Comparison of ENCODE assay signal across 21 cellular contexts in genomic region chr3:42853056-42853455, GRCh38. TPM values are rescaled to one million over a fixed set of nuclear protein-coding genes. Genes with fewer than 3 reads are reported as not detected.
"Had no signal": no experiment of that assay in that cellular context is flagged by ENCODE, and none has a peak within 500 bp of the region (broad histone marks: within the 10 kb centered on the region; RNA-seq: fewer than 3 reads in every experiment).

No MANE protein-coding gene starts in this region.

- H3K27ac Mint-ChIP-seq: activated CD4-positive, alpha-beta T cell treated with anti-CD3 and anti-CD28 coated beads, Interleukin-2, amount 10 ng/mL, durations not matched to agents 24 days and 14 days; activated CD8-positive, alpha-beta T cell treated with anti-CD3 and anti-CD28 coated beads for 36 hours; activated naive CD4-positive, alpha-beta T cell treated with anti-CD3 and anti-CD28 coated beads, Interleukin-2, amount 50 U/mL, for 24 hours; activated T-cell treated with anti-CD3 and anti-CD28 coated beads, Interleukin-2, amount 50 U/mL, for 72 hours; endodermal cell; neural progenitor cell had no signal

- H2AFZ ChIP-seq: neural progenitor cell had no signal

- H3K4me3 Mint-ChIP-seq: activated CD4-positive, alpha-beta T cell treated with anti-CD3 and anti-CD28 coated beads, Interleukin-2, amount 10 ng/mL, durations not matched to agents 24 days and 14 days; activated CD8-positive, alpha-beta T cell treated with anti-CD3 and anti-CD28 coated beads for 36 hours; activated naive CD4-positive, alpha-beta T cell treated with anti-CD3 and anti-CD28 coated beads, Interleukin-2, amount 50 U/mL, for 24 hours; activated T-cell treated with anti-CD3 and anti-CD28 coated beads, Interleukin-2, amount 50 U/mL, for 72 hours; endodermal cell; neural progenitor cell; stimulated activated naive B cell treated with anti-CD40 and anti-IgM and Interleukin-4, amounts not matched to agents 10 μg/mL and 1 μg/mL and 100 μg/mL, for 72 hours had no signal

- H3K27ac ChIP-seq: cardiac muscle cell, epithelial cell of prostate, neural progenitor cell, psoas muscle, SJCRH30 had no signal

- H3K9ac ChIP-seq: neural progenitor cell had no signal

- H3K9me3 Mint-ChIP-seq: activated CD4-positive, alpha-beta T cell treated with anti-CD3 and anti-CD28 coated beads, Interleukin-2, amount 10 ng/mL, durations not matched to agents 24 days and 14 days; activated CD8-positive, alpha-beta T cell treated with anti-CD3 and anti-CD28 coated beads for 36 hours; activated naive CD4-positive, alpha-beta T cell treated with anti-CD3 and anti-CD28 coated beads, Interleukin-2, amount 50 U/mL, for 24 hours; activated T-cell treated with anti-CD3 and anti-CD28 coated beads, Interleukin-2, amount 50 U/mL, for 72 hours; endodermal cell; naive B cell; neural progenitor cell; stimulated activated naive B cell treated with anti-CD40 and anti-IgM and Interleukin-4, amounts not matched to agents 10 μg/mL and 1 μg/mL and 100 μg/mL, for 72 hours had no signal

- H3K36me3 ChIP-seq: cardiac muscle cell, left lung, neural progenitor cell, sigmoid colon, SJCRH30 had no signal

- DNase-seq: activated CD4-positive, alpha-beta T cell treated with anti-CD3 and anti-CD28 coated beads, Interleukin-2, amount 10 ng/mL, durations not matched to agents 24 days and 14 days; activated CD8-positive, alpha-beta T cell treated with anti-CD3 and anti-CD28 coated beads for 36 hours; activated effector memory CD4-positive, alpha-beta T cell treated with anti-CD3 and anti-CD28 coated beads, Interleukin-2, amount 50 U/mL, for 16 hours; activated T-cell treated with anti-CD3 and anti-CD28 coated beads, Interleukin-2, amount 50 U/mL, for 72 hours; amniotic stem cell; dorsolateral prefrontal cortex; foreskin fibroblast; left lung; naive B cell; psoas muscle; sigmoid colon; stimulated activated naive B cell treated with anti-CD40 and anti-IgM and Interleukin-4, amounts not matched to agents 10 μg/mL and 1 μg/mL and 100 μg/mL, for 72 hours had no signal

- H3K36me3 Mint-ChIP-seq: activated naive CD4-positive, alpha-beta T cell treated with anti-CD3 and anti-CD28 coated beads, Interleukin-2, amount 50 U/mL, for 24 hours; neural progenitor cell; stimulated activated naive B cell treated with anti-CD40 and anti-IgM and Interleukin-4, amounts not matched to agents 10 μg/mL and 1 μg/mL and 100 μg/mL, for 72 hours had no signal

- H3K4me3 ChIP-seq: cardiac muscle cell, dorsolateral prefrontal cortex, left lung, neural progenitor cell, psoas muscle, sigmoid colon, SJCRH30 had no signal

- H3K4me1 ChIP-seq: left lung, neural progenitor cell, sigmoid colon, SJCRH30 had no signal

- H3K27me3 ChIP-seq: cardiac muscle cell, dorsolateral prefrontal cortex, left lung, neural progenitor cell, sigmoid colon, SJCRH30 had no signal

- H3K9me3 ChIP-seq: left lung, psoas muscle, sigmoid colon, SJCRH30 had no signal

- H3K4me1 Mint-ChIP-seq: activated CD4-positive, alpha-beta T cell treated with anti-CD3 and anti-CD28 coated beads, Interleukin-2, amount 10 ng/mL, durations not matched to agents 24 days and 14 days; activated naive CD4-positive, alpha-beta T cell treated with anti-CD3 and anti-CD28 coated beads, Interleukin-2, amount 50 U/mL, for 24 hours; endodermal cell had no signal

- H3K4me2 ChIP-seq: neural progenitor cell had no signal

RNA-seq across cellular contexts. Expression of gene CYP8B1, which starts 22.6 kb away (rescaled TPM):
- total RNA-seq: activated CD4-positive, alpha-beta T cell treated with anti-CD3 and anti-CD28 coated beads, Interleukin-2, amount 10 ng/mL, durations not matched to agents 24 days and 14 days; activated CD8-positive, alpha-beta T cell treated with anti-CD3 and anti-CD28 coated beads for 36 hours; activated T-cell treated with anti-CD3 and anti-CD28 coated beads, Interleukin-2, amount 50 U/mL, for 72 hours; cardiac muscle cell; endodermal cell; left lung; osteocyte; sigmoid colon; SJCRH30; T-helper 1 cell treated with Interleukin-12 subunit alpha and Interleukin-12 subunit beta and Interleukin-4 antibody, amounts not matched to agents 30 ng/mL and 1 ng/mL, for 36 hours; ureter had no signal

RNA-seq across cellular contexts. Expression of gene ACKR2, which starts 43.8 kb away (rescaled TPM):
- total RNA-seq: SJCRH30 had no signal

RNA-seq across cellular contexts. Expression of gene ZNF662, which starts 52.9 kb away (rescaled TPM):
- total RNA-seq: osteocyte, SJCRH30 had no signal
